ENCODE assay signal across 1 cellular context in genomic region chr2:240975903-240976302, GRCh38. TPM values are rescaled to one million over a fixed set of nuclear protein-coding genes. Genes with fewer than 3 reads are reported as not detected.
"Had no signal": no experiment of that assay in that cellular context is flagged by ENCODE, and none has a peak within 500 bp of the region (broad histone marks: within the 10 kb centered on the region; RNA-seq: fewer than 3 reads in every experiment).

No MANE protein-coding gene starts in this region.

RNA-seq across cellular contexts. Expression of gene SNED1, which starts 22.5 kb away (rescaled TPM):
- total RNA-seq: HT-29 had no signal
